In genomic region chr1:111707906-111708305, GRCh38 we compare ENCODE assay signal across 15 cellular contexts. TPM values are rescaled to one million over a fixed set of nuclear protein-coding genes. Genes with fewer than 3 reads are reported as not detected.
DNase-seq lines count a peak whose midpoint lies in the region; ATAC-seq and TF ChIP-seq lines count a peak whose summit lies in the region.
"Had no signal": no experiment of that assay in that cellular context is flagged by ENCODE, and none has a peak within 500 bp of the region (broad histone marks: within the 10 kb centered on the region; RNA-seq: fewer than 3 reads in every experiment).

No MANE protein-coding gene starts in this region.

- H3K9me3 ChIP-seq in neutrophil (no peaks in the 10 kb centered on the region), transverse colon (no peaks in the 10 kb centered on the region)
- H3K9me3 ChIP-seq: Caco-2 had no signal

- H3K36me3 ChIP-seq in neutrophil (peaks cover 44% of the 10 kb centered on the region), transverse colon (peaks cover 0 to 33% (median 6%) of the 10 kb centered on the region in 4 donors)

- no peak for TF ChIP-seq EP300 in transverse colon (IDR thresholded peaks at IDR 0.05; ENCODE audit: low read depth)

- no peak for TF ChIP-seq POLR2A in transverse colon (IDR thresholded peaks at IDR 0.05)

- peak; percentile 36 for DNase-seq in ELR (ENCODE audit: low read depth)
- peak; percentile 81 for DNase-seq in M059J (ENCODE audit: low read depth)
- peak; percentile 75 for DNase-seq in choroid plexus epithelial cell (ENCODE audit: low read depth)
- DNase-seq in stimulated activated CD4-positive, alpha-beta T cell treated with anti-CD3 and anti-CD28 coated beads, Interleukin-4, amount 100 ng/mL, for 1 hour = no peak
- DNase-seq in DMS79 (lab: John Stamatoyannopoulos, UW) = no peak
- no peak for DNase-seq in transverse colon
- DNase-seq: activated T-cell treated with anti-CD3 and anti-CD28 coated beads, Interleukin-2, amount 50 U/mL, for 4 hours; Caco-2; caudate nucleus; erythroblast; NCI-H1105 had no signal

- H3K27ac ChIP-seq in neutrophil (peak overlapping the region; percentile 93), transverse colon (peak overlapping the region in 1 of 4 donors; percentile 33)

- H3K4me3 ChIP-seq in choroid plexus epithelial cell (ENCODE audit: low read depth, low read length) (no peak overlapping the region), neutrophil (ENCODE audit: low read depth in 1 of 2, low read length in 1 of 2) (peak overlapping the region; percentile 37 to 44), transverse colon (no peak overlapping the region)
- H3K4me3 ChIP-seq: lung had no signal

- in situ Hi-C loops in transverse colon (cut with MboI; ENCODE audit: low pct_ligation_motif_present in 1 of 4, low pct_unique_long_range_greater_than_20kb in 1 of 4, low sequenced_read_pairs in 3 of 4) = no loop called here

- WGBS in transverse colon (ENCODE audit: low coverage in 1 of 2), 2 donors = 50 to 72% methylated on average over 3 to 9 of the region's 9 CpGs

- intact Hi-C loops in transverse colon (cut with DNase I; ENCODE audit: low total_unique reads) = no loop called here

- H3K27me3 ChIP-seq in neutrophil = no peaks in the 10 kb centered on the region
- H3K27me3 ChIP-seq in transverse colon = no peaks in the 10 kb centered on the region

- H3K4me1 ChIP-seq in neutrophil (ENCODE audit: control insufficient read depth in 1 of 2, insufficient read depth in 1 of 2, low read depth in 1 of 2, low read length in 1 of 2) (peaks cover 25 to 38% of the 10 kb centered on the region in 2 experiments), transverse colon (peaks cover 0 to 4% (median 0%) of the 10 kb centered on the region in 4 donors)

- no peak for ATAC-seq in HG03469 (IDR thresholded peaks at IDR 0.05; ENCODE audit: unreplicated experiment)
- ATAC-seq: activated T-cell treated with anti-CD3 and anti-CD28 coated beads, Interleukin-2, amount 50 U/mL, for 4 hours; WTC11 had no signal

- TF ChIP-seq CTCF in choroid plexus epithelial cell (conservative IDR thresholded peaks at IDR 0.05; ENCODE audit: low read depth, low read length) = no peak
- peak; percentile 27 for TF ChIP-seq CTCF in neutrophil (IDR thresholded peaks at IDR 0.05)
- no peak for TF ChIP-seq CTCF in transverse colon (IDR thresholded peaks at IDR 0.05)

RNA-seq across cellular contexts. Expression of gene INKA2, which starts 31.3 kb away (rescaled TPM):
- 2.9 TPM in 2 replicates for total RNA-seq in M059J (2014; rRNA removed; shearing (Covaris generic))
- total RNA-seq in transverse colon = 1 to 10 TPM in 2 of 4 donors, not detected in 2; 1.8 to 2.7 TPM

RNA-seq across cellular contexts. Expression of gene DDX20, which starts 47.8 kb away (rescaled TPM):
- total RNA-seq in M059J (2014; rRNA removed; shearing (Covaris generic)) = 28.6 and 42.0 TPM in 2 replicates
- 10 to 100 TPM in 2 of 4 donors, 1 to 10 TPM in 2; 7.1 to 17.1 (median 12.2) TPM for total RNA-seq in transverse colon

Comparison
In these comparisons a context has a peak if more than half of its experiments do, and no peak if none do; other contexts are left out.
1. DNase-seq: peak in ELR (single experiment), M059J (single experiment) and choroid plexus epithelial cell (single experiment); none in stimulated activated CD4-positive, alpha-beta T cell treated with anti-CD3 and anti-CD28 coated beads, Interleukin-4, amount 100 ng/mL, for 1 hour (single experiment), DMS79 (single experiment) and transverse colon (single experiment).
2. H3K4me3 ChIP-seq: peak in neutrophil (2 of 2); none in choroid plexus epithelial cell (single experiment) and transverse colon (0 of 4).